1 cellular context compared by ENCODE assay signal in genomic region chr5:80711216-80711615, GRCh38.
TF ChIP-seq lines count a peak whose summit lies in the region.

No MANE protein-coding gene starts in this region.

TF ChIP-seq in H1, 55 proteins besides CTCF, POLR2A, EP300 and RAD21:
- TF ChIP-seq CHD1 (IDR thresholded peaks at IDR 0.05; ENCODE audit: low read depth, low read length) = no peak
- TF ChIP-seq SIN3A (conservative IDR thresholded peaks at IDR 0.05 in 1 of 2, IDR thresholded peaks at IDR 0.05 in 1 of 2; ENCODE audit: low read depth in 1 of 2, low read length in 2 of 2) = no peak
- no peak for TF ChIP-seq CHD2 (IDR thresholded peaks at IDR 0.05; ENCODE audit: low read length)
- no peak for TF ChIP-seq MAFK (IDR thresholded peaks at IDR 0.05; ENCODE audit: low read depth, low read length)
- no peak for TF ChIP-seq POLR2AphosphoS5 (IDR thresholded peaks at IDR 0.05; ENCODE audit: low read depth, low read length)
- no peak for TF ChIP-seq RNF2 (IDR thresholded peaks at IDR 0.05; ENCODE audit: borderline replicate concordance, low read depth, low read length, missing control alignments, poor library complexity, severe bottlenecking)
- no peak for TF ChIP-seq RXRA (IDR thresholded peaks at IDR 0.05; ENCODE audit: insufficient read depth, low read depth, low read length)
